18 cellular contexts compared by ENCODE assay signal in genomic region chr20:53672484-53673129, GRCh38.
DNase-seq lines count a peak whose midpoint lies in the region; ATAC-seq and TF ChIP-seq lines count a peak whose summit lies in the region.
"Had no signal": no experiment of that assay in that cellular context is flagged by ENCODE, and none has a peak within 500 bp of the region (broad histone marks: within the 10 kb centered on the region; RNA-seq: fewer than 3 reads in every experiment).

No MANE protein-coding gene starts in this region.

- no peaks in the 10 kb centered on the region for H3K9me2 ChIP-seq in PC-9 (ENCODE audit: insufficient read depth)

- no peaks in the 10 kb centered on the region for H3K9me3 Mint-ChIP-seq in mesothelial cell of epicardium
- H3K9me3 Mint-ChIP-seq in stimulated activated naive CD8-positive, alpha-beta T cell treated with anti-CD3 and anti-CD28 coated beads, Interleukin-15, amount 100 ng/mL, for 72 hours, result no peaks in the 10 kb centered on the region
- H3K9me3 Mint-ChIP-seq: endodermal cell had no signal

- H3K4me3 ChIP-seq in PC-9 (no peak overlapping the region), trophoblast cell (ENCODE audit: low read depth, low read length) (no peak overlapping the region)
- H3K4me3 ChIP-seq: adrenal gland, left lung, sigmoid colon, thoracic aorta had no signal

- no peaks in the 10 kb centered on the region for H4K20me1 ChIP-seq in PC-9 (ENCODE audit: insufficient read depth)

- H2BK12ac ChIP-seq in trophoblast cell (ENCODE audit: low read length), result peak overlapping the region; percentile 40

- H3K27me3 Mint-ChIP-seq in mesothelial cell of epicardium (ENCODE audit: low read depth), result no peaks in the 10 kb centered on the region
- H3K27me3 Mint-ChIP-seq in stimulated activated naive CD8-positive, alpha-beta T cell treated with anti-CD3 and anti-CD28 coated beads, Interleukin-15, amount 100 ng/mL, for 72 hours, result no peaks in the 10 kb centered on the region

- H3K9me3 ChIP-seq in PC-9 (ENCODE audit: insufficient read depth, low read depth), result no peaks in the 10 kb centered on the region
- no peaks in the 10 kb centered on the region for H3K9me3 ChIP-seq in trophoblast cell (ENCODE audit: insufficient read depth, low read depth, low read length)
- H3K9me3 ChIP-seq: adrenal gland, left lung, sigmoid colon, thoracic aorta had no signal

- H4K8ac ChIP-seq in trophoblast cell (ENCODE audit: low read depth, low read length), result no peak overlapping the region

- TF ChIP-seq CTCF in PC-9 (conservative IDR thresholded peaks at IDR 0.05), result no peak
- no peak for TF ChIP-seq CTCF in mesothelial cell of epicardium (IDR thresholded peaks at IDR 0.05; ENCODE audit: unreplicated experiment)

- H3K4me3 Mint-ChIP-seq in mesothelial cell of epicardium, result no peak overlapping the region
- no peak overlapping the region for H3K4me3 Mint-ChIP-seq in stimulated activated naive CD8-positive, alpha-beta T cell treated with anti-CD3 and anti-CD28 coated beads, Interleukin-15, amount 100 ng/mL, for 72 hours
- H3K4me3 Mint-ChIP-seq: endodermal cell had no signal

- no peak overlapping the region for H3K14ac ChIP-seq in trophoblast cell (ENCODE audit: low read length)

- no peak overlapping the region for H3K27ac ChIP-seq in PC-9
- H3K27ac ChIP-seq in trophoblast cell (ENCODE audit: low read depth, low read length), result no peak overlapping the region
- H3K27ac ChIP-seq: adrenal gland, left lung, sigmoid colon, thoracic aorta had no signal

- no peak overlapping the region for H2AK5ac ChIP-seq in trophoblast cell (ENCODE audit: low read length)

- no peaks in the 10 kb centered on the region for H3K36me3 Mint-ChIP-seq in mesothelial cell of epicardium

- H3K18ac ChIP-seq in trophoblast cell (ENCODE audit: low read length), result no peak overlapping the region

- peaks cover 6% of the 10 kb centered on the region for H3K4me1 Mint-ChIP-seq in mesothelial cell of epicardium
- peaks cover 2% of the 10 kb centered on the region for H3K4me1 Mint-ChIP-seq in stimulated activated naive CD8-positive, alpha-beta T cell treated with anti-CD3 and anti-CD28 coated beads, Interleukin-15, amount 100 ng/mL, for 72 hours

- peaks cover under 1% of the 10 kb centered on the region for H3K79me1 ChIP-seq in trophoblast cell (ENCODE audit: low read length)

- H2AFZ ChIP-seq in PC-9 (peak overlapping the region; percentile 20; the same call in 1 of the 2 replicates), trophoblast cell (ENCODE audit: insufficient read depth, low read length, poor library complexity) (no peak overlapping the region)

- no peak overlapping the region for H3K23ac ChIP-seq in trophoblast cell (ENCODE audit: low read length)

- no peak overlapping the region for H4K12ac ChIP-seq in trophoblast cell (ENCODE audit: low read depth, low read length)

- DNase-seq in EH (ENCODE audit: low read depth) (peak; percentile 56), PC-9 (peak in 1 of 2 experiments; percentile 50), dermis blood vessel endothelial cell (peak; percentile 19), trophoblast cell (no peak), mesothelial cell of epicardium (ENCODE audit: low spot score in 2 of 2, unreplicated experiment in 2 of 2) (no peak), NCI-H1417 (lab: John Stamatoyannopoulos, UW) (no peak)
- DNase-seq in activated naive CD4-positive, alpha-beta T cell treated with Interleukin-2 at 50 U/mL for 16 hours, result no peak
- no peak for DNase-seq in stimulated activated naive CD8-positive, alpha-beta T cell treated with anti-CD3 and anti-CD28 coated beads, Interleukin-15, amount 100 ng/mL, for 72 hours
- DNase-seq: activated CD4-positive, CD25-positive, alpha-beta regulatory T cell treated with anti-CD3 and anti-CD28 coated beads, Interleukin-2, amount 50 U/mL, for 72 hours; adrenal gland; endodermal cell; Kasumi-1; left lung; NCI-H1436 treated with DMSO at 0.1 percent for 48 hours; SHP77; sigmoid colon; T-helper 2 cell had no signal

- H3K4me1 ChIP-seq in PC-9 (replicated peaks; ENCODE audit: insufficient read depth) (peaks cover 10% of the 10 kb centered on the region), trophoblast cell (ENCODE audit: control insufficient read depth in 1 of 2, insufficient read depth in 2 of 2, low read length in 2 of 2) (peaks cover under 1% of the 10 kb centered on the region in 2 experiments)
- H3K4me1 ChIP-seq: sigmoid colon had no signal

- no peak for ATAC-seq in stimulated activated naive CD8-positive, alpha-beta T cell treated with anti-CD3 and anti-CD28 coated beads, Interleukin-15, amount 100 ng/mL, for 72 hours
- ATAC-seq: left lung had no signal

- no TSS peak for BruUV-seq in PC-9 (replicated peaks; lab: Mats Ljungman, UMichigan)

- POLR2A ChIA-PET in PC-9 (lab: Charles Lee; ENCODE audit: unreplicated experiment), result no interaction called here

- no peaks in the 10 kb centered on the region for H3K79me2 ChIP-seq in PC-9 (ENCODE audit: low read depth)
- H3K79me2 ChIP-seq in trophoblast cell (ENCODE audit: control insufficient read depth, insufficient read depth, low read length, poor library complexity), result peaks cover under 1% of the 10 kb centered on the region

- CTCF ChIA-PET in PC-9 (lab: Charles Lee), result no interaction called here

- H2BK120ac ChIP-seq in trophoblast cell (ENCODE audit: insufficient read depth, low read length, poor library complexity), result no peak overlapping the region

- peaks cover 14% of the 10 kb centered on the region for H3F3A ChIP-seq in PC-9 (ENCODE audit: insufficient read depth, low read depth)

- H3K4ac ChIP-seq in trophoblast cell (ENCODE audit: low read depth, low read length), result no peak overlapping the region

- no peak overlapping the region for H2BK5ac ChIP-seq in trophoblast cell (ENCODE audit: low read depth, low read length, poor library complexity)

- intact Hi-C loops in PC-9 (cut with micrococcal nuclease; ENCODE audit: unreplicated experiment), result no loop called here

- no peak overlapping the region for H3K4me2 ChIP-seq in PC-9
- no peak overlapping the region for H3K4me2 ChIP-seq in trophoblast cell (ENCODE audit: low read length)

- no peaks in the 10 kb centered on the region for H3K27me3 ChIP-seq in PC-9 (ENCODE audit: insufficient read depth, low read depth)
- no peaks in the 10 kb centered on the region for H3K27me3 ChIP-seq in trophoblast cell (ENCODE audit: insufficient read depth, low read length)
- H3K27me3 ChIP-seq: adrenal gland, left lung, sigmoid colon had no signal

- H3K27ac Mint-ChIP-seq in mesothelial cell of epicardium, result no peak overlapping the region
- H3K27ac Mint-ChIP-seq in stimulated activated naive CD8-positive, alpha-beta T cell treated with anti-CD3 and anti-CD28 coated beads, Interleukin-15, amount 100 ng/mL, for 72 hours, result no peak overlapping the region
- H3K27ac Mint-ChIP-seq: endodermal cell had no signal

- H3K36me3 ChIP-seq in PC-9 (ENCODE audit: low read depth), result no peaks in the 10 kb centered on the region
- H3K36me3 ChIP-seq in trophoblast cell (ENCODE audit: control insufficient read depth in 1 of 2, insufficient read depth in 2 of 2, low read length in 2 of 2), result no peaks in the 10 kb centered on the region
- H3K36me3 ChIP-seq: adrenal gland, left lung, sigmoid colon, thoracic aorta had no signal

- no peak overlapping the region for H3K9ac ChIP-seq in trophoblast cell (ENCODE audit: low read length)

- no CpG with 5 or more reads among the region's 10 CpGs for WGBS in trophoblast cell (ENCODE audit: extremely low coverage, insufficient coverage, insufficient read length)

- no peak overlapping the region for H4K91ac ChIP-seq in trophoblast cell (ENCODE audit: low read depth, low read length)

Comparison
In these comparisons a context has a peak if more than half of its experiments do, and no peak if none do; other contexts are left out.
1. DNase-seq: peak in EH (single experiment) and dermis blood vessel endothelial cell (single experiment); none in trophoblast cell (0 of 2), mesothelial cell of epicardium (0 of 2), activated naive CD4-positive, alpha-beta T cell treated with Interleukin-2 at 50 U/mL for 16 hours (single experiment), stimulated activated naive CD8-positive, alpha-beta T cell treated with anti-CD3 and anti-CD28 coated beads, Interleukin-15, amount 100 ng/mL, for 72 hours (0 of 2) and NCI-H1417 (0 of 3).